ENCODE assay signal across 8 cellular contexts in genomic region chr9:132768932-132769894, GRCh38.
DNase-seq lines count a peak whose midpoint lies in the region; TF ChIP-seq lines count a peak whose summit lies in the region.

No MANE protein-coding gene starts in this region.

- H2BK15ac ChIP-seq in H9 (ENCODE audit: low read depth, low read length): no peak overlapping the region

- no peak overlapping the region for H2BK120ac ChIP-seq in H9 (ENCODE audit: low read depth, low read length, poor library complexity, severe bottlenecking)

- H3K4me3 Mint-ChIP-seq in H9: peak overlapping the region; percentile 94 to 97

- peak in 1 of 2 donors; percentile 27 for TF ChIP-seq RAD21 in liver (IDR thresholded peaks at IDR 0.05)

- no peak overlapping the region for H3K14ac ChIP-seq in H9 (ENCODE audit: insufficient read depth, low read length)

- H2BK20ac ChIP-seq in H9 (ENCODE audit: low read depth, low read length, poor library complexity, severe bottlenecking): no peak overlapping the region

- H3K4me3 ChIP-seq in liver (ENCODE audit: low read depth in 1 of 3, low read length in 3 of 3): peak overlapping the region; percentile 92 to 98 (median 97)

- no peaks in the 10 kb centered on the region for H3K79me1 ChIP-seq in H9 (ENCODE audit: insufficient read depth, low read depth, low read length, poor library complexity, severe bottlenecking)

- H3K79me2 ChIP-seq in H9 (ENCODE audit: insufficient read depth, low read length): no peaks in the 10 kb centered on the region

- H3K23ac ChIP-seq in H9 (ENCODE audit: insufficient read length, low read depth, low read length): no peak overlapping the region

- H2BK12ac ChIP-seq in H9 (ENCODE audit: insufficient read length, low read depth, low read length): no peak overlapping the region

- H3K23me2 ChIP-seq in H9 (ENCODE audit: insufficient read length, low read depth, low read length, poor library complexity, severe bottlenecking): peaks cover 12% of the 10 kb centered on the region

- peaks cover 0 to 13% (median 7%) of the 10 kb centered on the region in 3 experiments; a peak in 5 of 7 replicates for H3K36me3 Mint-ChIP-seq in H9 (ENCODE audit: insufficient read depth in 1 of 3, low read depth in 3 of 3)

- H3K36me3 ChIP-seq in liver (ENCODE audit: control insufficient read depth in 4 of 4, insufficient read depth in 3 of 4, low read depth in 1 of 4, low read length in 3 of 4): no peaks in the 10 kb centered on the region

- H2BK5ac ChIP-seq in H9 (ENCODE audit: insufficient read length, low read length): no peak overlapping the region

- peaks cover 6 to 10% of the 10 kb centered on the region in 2 experiments for H3K4me1 Mint-ChIP-seq in H9

- TF ChIP-seq CTCF in H9 (conservative IDR thresholded peaks at IDR 0.05) (peak; percentile 60), liver (IDR thresholded peaks at IDR 0.05; ENCODE audit: low read depth, low read length, missing input control) (peak; percentile 65)

- H3K18ac ChIP-seq in H9 (ENCODE audit: insufficient read length, low read depth, low read length): peak overlapping the region; percentile 43

- H3K9ac ChIP-seq in H9 (ENCODE audit: extremely low read depth, insufficient read length, low read length) (no peak overlapping the region), liver (ENCODE audit: low read depth in 1 of 2, low read length in 2 of 2) (peak overlapping the region; percentile 85 to 92)

- WGBS in H9 (ENCODE audit: extremely low coverage, insufficient read length, low lambda C conversion rate): no CpG with 5 or more reads among the region's 25 CpGs
- 2% methylated on average over 25 of the region's 25 CpGs for WGBS in liver

- no peaks in the 10 kb centered on the region for H4K20me1 ChIP-seq in H9 (ENCODE audit: control insufficient read depth, insufficient read depth, insufficient read length)

- H4K5ac ChIP-seq in H9 (ENCODE audit: insufficient read length, low read depth, low read length): no peak overlapping the region

- peak; percentile 57 for DNase-seq in GDM1 (lab: John Stamatoyannopoulos, UW)
- peak; percentile 82 for DNase-seq in H9
- peak; percentile 58 for DNase-seq in NCI-H2029 treated with DMSO at 0.1 percent for 48 hours (lab: John Stamatoyannopoulos, UW)
- peak; percentile 41 for DNase-seq in activated CD4-positive, alpha-beta T cell treated with anti-CD3 and anti-CD28 coated beads for 1 hour
- DNase-seq in dedifferentiated amniotic fluid mesenchymal stem cell (ENCODE audit: extremely low spot score): peak; percentile 19
- DNase-seq in stimulated activated CD4-positive, alpha-beta T cell treated with anti-CD3 and anti-CD28 coated beads, TNF-alpha, amount 100 ng/mL, for 24 hours (ENCODE audit: low read depth in 3 of 3): peak; percentile 34 to 59 (median 36)
- no peak for DNase-seq in hippocampal formation (lab: John Stamatoyannopoulos, UW)

- no peaks in the 10 kb centered on the region for H3K9me3 ChIP-seq in H9 (ENCODE audit: control insufficient read depth, low read depth, low read length)
- no peaks in the 10 kb centered on the region for H3K9me3 ChIP-seq in liver (ENCODE audit: control insufficient read depth in 4 of 4, low read length in 3 of 4)

- H3K4me2 ChIP-seq in H9 (ENCODE audit: insufficient read depth, insufficient read length, low read length): peak overlapping the region; percentile 78

- peaks cover 18 to 24% of the 10 kb centered on the region in 2 experiments for H3K9me3 Mint-ChIP-seq in H9

- no peak overlapping the region for H3K56ac ChIP-seq in H9 (ENCODE audit: insufficient read length, low read depth, low read length)

- H2AK5ac ChIP-seq in H9 (ENCODE audit: insufficient read length, low read length): no peak overlapping the region

- H2AFZ ChIP-seq in H9 (ENCODE audit: low read length): no peak overlapping the region

- peak overlapping the region in 2 of 3 experiments; percentile 78 to 96; a peak in 3 of 7 replicates for H3K27ac Mint-ChIP-seq in H9

- H3K27me3 Mint-ChIP-seq in H9 (ENCODE audit: low read depth): peaks cover 60% of the 10 kb centered on the region

- H4K91ac ChIP-seq in H9 (ENCODE audit: insufficient read length, low read depth, low read length): no peak overlapping the region

- H3K27ac ChIP-seq in H9 (ENCODE audit: insufficient read length, low read depth, low read length) (no peak overlapping the region), liver (ENCODE audit: low read depth in 1 of 2, low read length in 2 of 2) (peak overlapping the region; percentile 81 to 90)

- H3K4ac ChIP-seq in H9 (ENCODE audit: low read depth, low read length): no peak overlapping the region

- no peak overlapping the region for H3T11ph ChIP-seq in H9 (ENCODE audit: low read length)

- no peaks in the 10 kb centered on the region for H3K27me3 ChIP-seq in H9 (ENCODE audit: insufficient read depth, low read length)
- H3K27me3 ChIP-seq in liver (ENCODE audit: control insufficient read depth in 4 of 4, insufficient read depth in 4 of 4, low read length in 3 of 4): no peaks in the 10 kb centered on the region

- no peaks in the 10 kb centered on the region for H3K4me1 ChIP-seq in H9 (ENCODE audit: insufficient read depth, low read length)
- peaks cover 0 to 13% (median 5%) of the 10 kb centered on the region in 4 donors for H3K4me1 ChIP-seq in liver (ENCODE audit: control insufficient read depth in 4 of 4, insufficient read depth in 4 of 4, low read length in 3 of 4)

- H4K8ac ChIP-seq in H9 (replicated peaks; ENCODE audit: insufficient read length, low read depth, low read length): no peak overlapping the region

TF ChIP-seq in liver, 16 proteins besides CTCF, POLR2A, EP300 and RAD21:
- TF ChIP-seq FOXA1 (IDR thresholded peaks at IDR 0.05) (no peak), YY1 (IDR thresholded peaks at IDR 0.05) (peak; percentile 67), HNF4A (conservative IDR thresholded peaks at IDR 0.05) (peak; percentile 27 to 28), NR2F2 (IDR thresholded peaks at IDR 0.05) (no peak), SP1 (IDR thresholded peaks at IDR 0.05) (peak; percentile 6)

Comparison
In these comparisons a context has a peak if more than half of its experiments do, and no peak if none do; other contexts are left out.
1. DNase-seq: peak in GDM1 (single experiment), H9 (single experiment), NCI-H2029 treated with DMSO at 0.1 percent for 48 hours (single experiment), activated CD4-positive, alpha-beta T cell treated with anti-CD3 and anti-CD28 coated beads for 1 hour (single experiment), dedifferentiated amniotic fluid mesenchymal stem cell (single experiment) and stimulated activated CD4-positive, alpha-beta T cell treated with anti-CD3 and anti-CD28 coated beads, TNF-alpha, amount 100 ng/mL, for 24 hours (3 of 3); none in hippocampal formation (0 of 2).